1 cellular context compared by ENCODE assay signal in genomic region chrX:119605739-119606507, GRCh38.
TF ChIP-seq lines count a peak whose summit lies in the region.

Gene NKRF (minus strand): TSS chrX:119606424.

TF ChIP-seq in K562, 482 proteins besides CTCF, POLR2A, EP300 and RAD21 (continued from another document and continues in another):
- TF ChIP-seq ZNF224 (CRISPR knock-in tag; IDR thresholded peaks at IDR 0.05) (no peak), ZNF280A (IDR thresholded peaks at IDR 0.05; ENCODE audit: low read depth, partially characterized antibody) (no peak), POLR2G (IDR thresholded peaks at IDR 0.05; ENCODE audit: low read depth, low read length) (peak; percentile 90), TCF15 (CRISPR knock-in tag; IDR thresholded peaks at IDR 0.05) (no peak), ATF4 (CRISPR knock-in tag; IDR thresholded peaks at IDR 0.05) (no peak), XRCC5 (IDR thresholded peaks at IDR 0.05; ENCODE audit: low read depth, low read length) (no peak), RBM15 (IDR thresholded peaks at IDR 0.05; ENCODE audit: insufficient read depth, low read length) (no peak), SIN3A (IDR thresholded peaks at IDR 0.05; ENCODE audit: borderline replicate concordance in 2 of 2, control insufficient read depth in 1 of 2, low read depth in 2 of 2, low read length in 2 of 2) (peak in 1 of 2 experiments; percentile 48; a peak in 1 of 4 replicates), CTBP1 (IDR thresholded peaks at IDR 0.05; ENCODE audit: borderline replicate concordance) (no peak), IRF2 (CRISPR knock-in tag; IDR thresholded peaks at IDR 0.05) (no peak), SPI1 (IDR thresholded peaks at IDR 0.05; ENCODE audit: borderline replicate concordance, low read depth, low read length) (0 out of 2 replicates have a peak, but pooled peaks have one; percentile 2), ZNF232 (CRISPR knock-in tag; IDR thresholded peaks at IDR 0.05) (no peak), MTA3 (IDR thresholded peaks at IDR 0.05; ENCODE audit: borderline replicate concordance) (peak; percentile 28; the same call in 1 of the 2 replicates), CREB1 (IDR thresholded peaks at IDR 0.05) (no peak), CREB1 (CRISPR knock-in tag; IDR thresholded peaks at IDR 0.05) (peak; percentile 85), NFE2 (IDR thresholded peaks at IDR 0.05; ENCODE audit: low read depth) (no peak), NFRKB (IDR thresholded peaks at IDR 0.05; ENCODE audit: low read depth) (peak; percentile 29; the same call in 1 of the 2 replicates), ZKSCAN3 (CRISPR knock-in tag; IDR thresholded peaks at IDR 0.05) (no peak), TRIM25 (IDR thresholded peaks at IDR 0.05; ENCODE audit: borderline replicate concordance) (no peak), HSF4 (CRISPR knock-in tag; IDR thresholded peaks at IDR 0.05; ENCODE audit: borderline replicate concordance) (no peak), TAF1 (IDR thresholded peaks at IDR 0.05; ENCODE audit: control insufficient read depth, extremely low read depth, insufficient read depth, low read length, severe bottlenecking) (peak; percentile 87), CLOCK (CRISPR knock-in tag; IDR thresholded peaks at IDR 0.05; ENCODE audit: borderline replicate concordance) (no peak), XRCC3 (IDR thresholded peaks at IDR 0.05) (no peak), AFF4 (CRISPR knock-in tag; IDR thresholded peaks at IDR 0.05) (0 out of 2 replicates have a peak, but pooled peaks have one; percentile 53), TAF7 (tag; IDR thresholded peaks at IDR 0.05) (0 out of 2 replicates have a peak, but pooled peaks have one; percentile 45), ETV6 (IDR thresholded peaks at IDR 0.05; ENCODE audit: borderline replicate concordance in 1 of 2, low read depth in 2 of 2, low read length in 1 of 2) (no peak), ETV6 (CRISPR knock-in tag; IDR thresholded peaks at IDR 0.05; ENCODE audit: borderline replicate concordance) (no peak), CXXC5 (CRISPR knock-in tag; IDR thresholded peaks at IDR 0.05) (peak; percentile 38; the same call in 1 of the 2 replicates), RAD51 (IDR thresholded peaks at IDR 0.05; ENCODE audit: borderline replicate concordance, low read depth) (no peak), RBFOX2 (IDR thresholded peaks at IDR 0.05; ENCODE audit: low read depth, low read length) (peak; percentile 93), ATF1 (CRISPR knock-in tag; IDR thresholded peaks at IDR 0.05) (no peak), ATF1 (tag; IDR thresholded peaks at IDR 0.05) (no peak), GTF2B (IDR thresholded peaks at IDR 0.05; ENCODE audit: extremely low read depth, insufficient read length) (no peak), ZNF518B (CRISPR knock-in tag; IDR thresholded peaks at IDR 0.05) (no peak), CBX5 (IDR thresholded peaks at IDR 0.05; ENCODE audit: borderline replicate concordance, low read depth) (no peak), FIP1L1 (IDR thresholded peaks at IDR 0.05; ENCODE audit: low read depth, low read length, poor library complexity, severe bottlenecking) (no peak), SRSF9 (IDR thresholded peaks at IDR 0.05; ENCODE audit: borderline replicate concordance, low read depth, low read length) (no peak), ATF7 (IDR thresholded peaks at IDR 0.05) (peak; percentile 79; the same call in 1 of the 2 replicates), HMGXB4 (CRISPR knock-in tag; IDR thresholded peaks at IDR 0.05) (peak; percentile 75; the same call in 1 of the 2 replicates), ZNF165 (CRISPR knock-in tag; IDR thresholded peaks at IDR 0.05; ENCODE audit: borderline replicate concordance) (no peak), NFYB (IDR thresholded peaks at IDR 0.05; ENCODE audit: extremely low read depth, insufficient read length) (no peak), ZNF830 (CRISPR knock-in tag; IDR thresholded peaks at IDR 0.05) (no peak), HMG20A (CRISPR knock-in tag; conservative IDR thresholded peaks at IDR 0.05) (no peak), MYC (IDR thresholded peaks at IDR 0.05; ENCODE audit: low read depth, low read length) (peak; percentile 89), MYC (CRISPR knock-in tag; IDR thresholded peaks at IDR 0.05; ENCODE audit: borderline replicate concordance, low read depth) (peak; percentile 84), ZNF41 (CRISPR knock-in tag; conservative IDR thresholded peaks at IDR 0.05) (no peak), CBFB (CRISPR knock-in tag; IDR thresholded peaks at IDR 0.05) (no peak)
